Comparison of ENCODE assay signal across 22 cellular contexts in genomic region chr3:13746385-13746784, GRCh38.
DNase-seq lines count a peak whose midpoint lies in the region; ATAC-seq and TF ChIP-seq lines count a peak whose summit lies in the region.
"Had no signal": no experiment of that assay in that cellular context is flagged by ENCODE, and none has a peak within 500 bp of the region (broad histone marks: within the 10 kb centered on the region; RNA-seq: fewer than 3 reads in every experiment).

No MANE protein-coding gene starts in this region.

- H3K4ac ChIP-seq in trophoblast cell (ENCODE audit: low read depth, low read length): no peak overlapping the region

- no peaks in the 10 kb centered on the region for H3K36me3 ChIP-seq in trophoblast cell (ENCODE audit: control insufficient read depth in 1 of 2, insufficient read depth in 2 of 2, low read length in 2 of 2)
- no peaks in the 10 kb centered on the region for H3K36me3 ChIP-seq in mucosa of descending colon (ENCODE audit: low read depth)
- H3K36me3 ChIP-seq: BLaER1 had no signal

- H3K9me3 Mint-ChIP-seq in brain: peaks cover 16 to 28% (median 21%) of the 10 kb centered on the region in 5 experiments

- H3K9ac ChIP-seq in trophoblast cell (ENCODE audit: low read length): no peak overlapping the region
- H3K9ac ChIP-seq: BLaER1 had no signal

- no peaks in the 10 kb centered on the region for H3K4me1 ChIP-seq in trophoblast cell (ENCODE audit: control insufficient read depth in 1 of 2, insufficient read depth in 2 of 2, low read length in 2 of 2)
- H3K4me1 ChIP-seq in mucosa of descending colon (ENCODE audit: low read depth): no peaks in the 10 kb centered on the region
- H3K4me1 ChIP-seq: BLaER1, Caco-2 had no signal

- WGBS in trophoblast cell (ENCODE audit: extremely low coverage, insufficient coverage, insufficient read length): no CpG with 5 or more reads among the region's 7 CpGs

- H3K4me2 ChIP-seq in trophoblast cell (ENCODE audit: low read length): no peak overlapping the region
- H3K4me2 ChIP-seq: BLaER1, GM23338 had no signal

- no peaks in the 10 kb centered on the region for H3K27me3 ChIP-seq in trophoblast cell (ENCODE audit: insufficient read depth, low read length)
- H3K27me3 ChIP-seq: BLaER1 had no signal

- no peak overlapping the region for H3K4me3 Mint-ChIP-seq in brain
- H3K4me3 Mint-ChIP-seq: B cell; CD4-positive, CD25-positive, alpha-beta regulatory T cell; CD8-positive, alpha-beta T cell; GM23338; H9 had no signal

- H3K79me2 ChIP-seq in trophoblast cell (ENCODE audit: control insufficient read depth, insufficient read depth, low read length, poor library complexity): no peaks in the 10 kb centered on the region

- H4K91ac ChIP-seq in trophoblast cell (ENCODE audit: low read depth, low read length): no peak overlapping the region

- no peak for TF ChIP-seq CTCF in brain (conservative IDR thresholded peaks at IDR 0.05)
- no peak for TF ChIP-seq CTCF in mucosa of descending colon (IDR thresholded peaks at IDR 0.05)

- ATAC-seq in mucosa of descending colon: no peak
- ATAC-seq: CD8-positive, alpha-beta T cell; GM12878; GM23338; HCT116 had no signal

- intact Hi-C loops in mucosa of descending colon (cut with DNase I, micrococcal nuclease): no loop called here

- H3K14ac ChIP-seq in trophoblast cell (ENCODE audit: low read length): no peak overlapping the region

- H3K4me3 ChIP-seq in trophoblast cell (ENCODE audit: low read depth, low read length) (no peak overlapping the region), mucosa of descending colon (no peak overlapping the region)
- H3K4me3 ChIP-seq: BLaER1, GM12878, GM23338 had no signal

- peaks cover 12% of the 10 kb centered on the region for H3K36me3 Mint-ChIP-seq in brain
- H3K36me3 Mint-ChIP-seq: CD4-positive, CD25-positive, alpha-beta regulatory T cell; CD8-positive, alpha-beta T cell had no signal

- no peak overlapping the region for H2BK5ac ChIP-seq in trophoblast cell (ENCODE audit: low read depth, low read length, poor library complexity)

- DNase-seq in DMS 273 (lab: John Stamatoyannopoulos, UW; ENCODE audit: unreplicated experiment) (peak; percentile 48), DMS 273 treated with DMSO at 0.1 percent for 48 hours (lab: John Stamatoyannopoulos, UW) (no peak), NCI-H524 (lab: John Stamatoyannopoulos, UW) (peak; percentile 18 to 71), NCI-H524 treated with DMSO at 0.1 percent for 48 hours (lab: John Stamatoyannopoulos, UW) (no peak), trophoblast cell (peak; percentile 41), mucosa of descending colon (no peak), DMS79 treated with DMSO at 0.1 percent for 48 hours (lab: John Stamatoyannopoulos, UW) (no peak)
- DNase-seq: Caco-2; CD4-positive, CD25-positive, alpha-beta regulatory T cell; CD8-positive, alpha-beta T cell; DMS153; EL; GDM1; H9 had no signal

- no peak overlapping the region for H3K18ac ChIP-seq in trophoblast cell (ENCODE audit: low read length)

- no peak overlapping the region for H3K23ac ChIP-seq in trophoblast cell (ENCODE audit: low read length)

- peaks cover 5% of the 10 kb centered on the region for H3K27me3 Mint-ChIP-seq in brain

- H2AFZ ChIP-seq in trophoblast cell (ENCODE audit: insufficient read depth, low read length, poor library complexity): no peak overlapping the region
- H2AFZ ChIP-seq: GM23338 had no signal

- no peak overlapping the region for H3K27ac ChIP-seq in trophoblast cell (ENCODE audit: low read depth, low read length)
- H3K27ac ChIP-seq: 22Rv1, BLaER1, C4-2B had no signal

- no peak overlapping the region for H4K8ac ChIP-seq in trophoblast cell (ENCODE audit: low read depth, low read length)

- peaks cover 57% of the 10 kb centered on the region for H3K4me1 Mint-ChIP-seq in brain
- H3K4me1 Mint-ChIP-seq: B cell; CD4-positive, CD25-positive, alpha-beta regulatory T cell; GM23338; H9 had no signal

- H3K9me3 ChIP-seq in trophoblast cell (ENCODE audit: insufficient read depth, low read depth, low read length): peaks cover 13% of the 10 kb centered on the region
- H3K9me3 ChIP-seq in mucosa of descending colon: no peaks in the 10 kb centered on the region
- H3K9me3 ChIP-seq: Caco-2 had no signal

- H3K27ac Mint-ChIP-seq in brain: peak overlapping the region in 3 of 5 experiments; percentile 27 to 95 (median 30)
- H3K27ac Mint-ChIP-seq: B cell; CD4-positive, CD25-positive, alpha-beta regulatory T cell; CD8-positive, alpha-beta T cell; GM23338; H9 had no signal

- no peak overlapping the region for H4K12ac ChIP-seq in trophoblast cell (ENCODE audit: low read depth, low read length)

- H3K79me1 ChIP-seq in trophoblast cell (ENCODE audit: low read length): no peaks in the 10 kb centered on the region

- no peak overlapping the region for H2BK12ac ChIP-seq in trophoblast cell (ENCODE audit: low read length)

- no peak overlapping the region for H2AK5ac ChIP-seq in trophoblast cell (ENCODE audit: low read length)

- H2BK120ac ChIP-seq in trophoblast cell (ENCODE audit: insufficient read depth, low read length, poor library complexity): no peak overlapping the region

Comparison
In these comparisons a context has a peak if more than half of its experiments do, and no peak if none do; other contexts are left out.
1. DNase-seq: peak in DMS 273 (single experiment), NCI-H524 (2 of 2) and trophoblast cell (2 of 2); none in DMS 273 treated with DMSO at 0.1 percent for 48 hours (single experiment), NCI-H524 treated with DMSO at 0.1 percent for 48 hours (single experiment), mucosa of descending colon (0 of 3) and DMS79 treated with DMSO at 0.1 percent for 48 hours (single experiment).